In genomic region chr14:94298130-94298529, GRCh38 we compare ENCODE assay signal across 38 cellular contexts. TPM values are rescaled to one million over a fixed set of nuclear protein-coding genes. Genes with fewer than 3 reads are reported as not detected.
"Had no signal": no experiment of that assay in that cellular context is flagged by ENCODE, and none has a peak within 500 bp of the region (broad histone marks: within the 10 kb centered on the region; RNA-seq: fewer than 3 reads in every experiment).

No MANE protein-coding gene starts in this region.

- H3K4me1 ChIP-seq: adrenal gland, esophagus squamous epithelium, gastroesophageal sphincter had no signal

- H3K27ac Mint-ChIP-seq: activated B cell treated with CpG ODN at 0.5 μM for 24 hours; activated CD8-positive, alpha-beta T cell treated with anti-CD3 and anti-CD28 coated beads for 36 hours; activated naive CD4-positive, alpha-beta T cell treated with anti-CD3 and anti-CD28 coated beads, Interleukin-2, amount 50 U/mL, for 24 hours; activated naive CD8-positive, alpha-beta T cell treated with anti-CD3 and anti-CD28 coated beads for 36 hours; activated naive CD8-positive, alpha-beta T cell treated with anti-CD3 and anti-CD28 coated beads, Interleukin-2, amount 50 U/mL, for 24 hours; activated T-helper 17 cell treated with anti-CD3 and anti-CD28 coated beads, Interleukin-2, amount 50 U/mL, for 72 hours; effector memory CD8-positive, alpha-beta T cell; T-helper 17 cell; T-helper 2 cell treated with Interferon-gamma antibody and Interleukin-4, amounts not matched to agents 5 μg/mL and 100 μg/mL, for 36 hours had no signal

- ATAC-seq: activated CD4-positive, CD25-positive, alpha-beta regulatory T cell treated with anti-CD3 and anti-CD28 coated beads, Interleukin-2, amount 50 U/mL, for 24 hours; activated CD8-positive, alpha-beta T cell treated with anti-CD3 and anti-CD28 coated beads for 36 hours; activated naive CD8-positive, alpha-beta T cell treated with anti-CD3 and anti-CD28 coated beads, Interleukin-2, amount 50 U/mL, for 24 hours; activated T-cell treated with anti-CD3 and anti-CD28 coated beads, Interleukin-2, amount 50 U/mL, for 4 hours; activated T-helper 17 cell treated with anti-CD3 and anti-CD28 coated beads, Interleukin-2, amount 50 U/mL, for 72 hours; body of pancreas; effector memory CD8-positive, alpha-beta T cell; gastroesophageal sphincter; T-helper 17 cell had no signal

- H3K27ac ChIP-seq: adrenal gland, body of pancreas, esophagus squamous epithelium, gastroesophageal sphincter, WERI-Rb-1 had no signal

- H3K4me1 Mint-ChIP-seq: activated B cell treated with CpG ODN at 0.5 μM for 24 hours; activated naive CD4-positive, alpha-beta T cell treated with anti-CD3 and anti-CD28 coated beads, Interleukin-2, amount 50 U/mL, for 24 hours; activated naive CD8-positive, alpha-beta T cell treated with anti-CD3 and anti-CD28 coated beads for 36 hours; activated naive CD8-positive, alpha-beta T cell treated with anti-CD3 and anti-CD28 coated beads, Interleukin-2, amount 50 U/mL, for 24 hours; T-helper 17 cell had no signal

- H3K36me3 ChIP-seq: adrenal gland, esophagus squamous epithelium, gastroesophageal sphincter, WERI-Rb-1 had no signal

- H3K27me3 ChIP-seq: adrenal gland, body of pancreas, gastroesophageal sphincter had no signal

- H3K4me3 ChIP-seq: adrenal gland, body of pancreas, esophagus squamous epithelium, gastroesophageal sphincter had no signal

- FAIRE-seq: colon had no signal

- H3K36me3 Mint-ChIP-seq: activated naive CD4-positive, alpha-beta T cell treated with anti-CD3 and anti-CD28 coated beads, Interleukin-2, amount 50 U/mL, for 24 hours; activated naive CD8-positive, alpha-beta T cell treated with anti-CD3 and anti-CD28 coated beads for 36 hours had no signal

- H3K9me3 Mint-ChIP-seq: activated B cell treated with CpG ODN at 0.5 μM for 24 hours; activated naive CD4-positive, alpha-beta T cell treated with anti-CD3 and anti-CD28 coated beads, Interleukin-2, amount 50 U/mL, for 24 hours; activated T-cell treated with anti-CD3 and anti-CD28 coated beads, Interleukin-2, amount 50 U/mL, for 4 hours; effector memory CD8-positive, alpha-beta T cell had no signal

- DNase-seq: activated B cell treated with CpG ODN at 0.5 μM for 24 hours; activated CD4-positive, alpha-beta T cell treated with anti-CD3 and anti-CD28 coated beads for 48 hours; activated CD4-positive, alpha-beta T cell treated with anti-CD3 and anti-CD28 coated beads, Interleukin-2, amount 50 U/mL, for 1 hour; activated CD4-positive, alpha-beta T cell treated with anti-CD3 and anti-CD28 coated beads, Interleukin-2, amount 50 U/mL, for 48 hours; activated CD8-positive, alpha-beta memory T cell treated with anti-CD3 and anti-CD28 coated beads for 24 hours; activated CD8-positive, alpha-beta T cell treated with anti-CD3 and anti-CD28 coated beads for 36 hours; activated effector memory CD4-positive, alpha-beta T cell treated with Interleukin-2 at 50 U/mL for 16 hours; activated gamma-delta T cell treated with Interleukin-2 at 50 U/mL for 16 hours; activated naive CD4-positive, alpha-beta T cell treated with Interleukin-2 at 50 U/mL for 16 hours; activated naive CD8-positive, alpha-beta T cell treated with anti-CD3 and anti-CD28 coated beads for 36 hours; activated naive CD8-positive, alpha-beta T cell treated with anti-CD3 and anti-CD28 coated beads, Interleukin-2, amount 50 U/mL, for 24 hours; activated T-cell treated with anti-CD3 and anti-CD28 coated beads, Interleukin-2, amount 50 U/mL, for 4 hours; adrenal gland; amygdala; aorta; body of pancreas; caudate nucleus; cortex of kidney; dermis blood vessel endothelial cell; effector CD4-positive, alpha-beta T cell; effector memory CD8-positive, alpha-beta T cell; erythroblast; esophagus squamous epithelium; foreskin melanocyte; T-helper 1 cell; T-helper 17 cell; T1000; WERI-Rb-1 had no signal

- H3K9me3 ChIP-seq: adrenal gland, body of pancreas, esophagus squamous epithelium, gastroesophageal sphincter had no signal

- H3K4me3 Mint-ChIP-seq: activated B cell treated with CpG ODN at 0.5 μM for 24 hours; activated CD8-positive, alpha-beta T cell treated with anti-CD3 and anti-CD28 coated beads for 36 hours; activated naive CD4-positive, alpha-beta T cell treated with anti-CD3 and anti-CD28 coated beads, Interleukin-2, amount 50 U/mL, for 24 hours; activated naive CD8-positive, alpha-beta T cell treated with anti-CD3 and anti-CD28 coated beads for 36 hours; activated naive CD8-positive, alpha-beta T cell treated with anti-CD3 and anti-CD28 coated beads, Interleukin-2, amount 50 U/mL, for 24 hours; activated T-cell treated with anti-CD3 and anti-CD28 coated beads, Interleukin-2, amount 50 U/mL, for 4 hours; effector memory CD8-positive, alpha-beta T cell; T-helper 17 cell; T-helper 2 cell treated with Interferon-gamma antibody and Interleukin-4, amounts not matched to agents 5 μg/mL and 100 μg/mL, for 36 hours had no signal

- H3K27me3 Mint-ChIP-seq: activated B cell treated with CpG ODN at 0.5 μM for 24 hours; activated T-helper 17 cell treated with anti-CD3 and anti-CD28 coated beads, Interleukin-2, amount 50 U/mL, for 72 hours had no signal

RNA-seq across cellular contexts. Expression of gene SERPINA10, which starts 5.1 kb away (rescaled TPM):
- total RNA-seq: activated B cell treated with CpG ODN at 0.5 μM for 24 hours; activated CD8-positive, alpha-beta T cell treated with anti-CD3 and anti-CD28 coated beads for 36 hours; activated naive CD8-positive, alpha-beta T cell treated with anti-CD3 and anti-CD28 coated beads for 36 hours; activated T-cell treated with anti-CD3 and anti-CD28 coated beads, Interleukin-2, amount 50 U/mL, for 4 hours; activated T-helper 17 cell treated with anti-CD3 and anti-CD28 coated beads, Interleukin-2, amount 50 U/mL, for 72 hours; adrenal gland; aorta; chondrocyte; dermis blood vessel endothelial cell; esophagus squamous epithelium; fibroblast of lung; fibroblast of villous mesenchyme; gastroesophageal sphincter; glomerular endothelial cell; T-helper 17 cell had no signal
- polyA plus RNA-seq: aorta, fibroblast of lung had no signal

RNA-seq across cellular contexts. Expression of gene SERPINA6, which starts 25.0 kb away (rescaled TPM):
- total RNA-seq: activated B cell treated with CpG ODN at 0.5 μM for 24 hours; activated CD8-positive, alpha-beta T cell treated with anti-CD3 and anti-CD28 coated beads for 36 hours; activated naive CD8-positive, alpha-beta T cell treated with anti-CD3 and anti-CD28 coated beads for 36 hours; activated T-cell treated with anti-CD3 and anti-CD28 coated beads, Interleukin-2, amount 50 U/mL, for 4 hours; adrenal gland; aorta; chondrocyte; dermis blood vessel endothelial cell; esophagus squamous epithelium; fibroblast of lung; fibroblast of villous mesenchyme; gastroesophageal sphincter; glomerular endothelial cell; T-helper 17 cell had no signal
- polyA plus RNA-seq: aorta, fibroblast of lung had no signal
